ENCODE assay signal across 8 cellular contexts in genomic region chr22:46116491-46116958, GRCh38. TPM values are rescaled to one million over a fixed set of nuclear protein-coding genes. Genes with fewer than 3 reads are reported as not detected.
DNase-seq lines count a peak whose midpoint lies in the region; ATAC-seq lines count a peak whose summit lies in the region.

No MANE protein-coding gene starts in this region.

- peaks cover 79% of the 10 kb centered on the region for H3F3A ChIP-seq in GM23248 (ENCODE audit: insufficient read depth)

- H3K4me2 ChIP-seq in BLaER1 treated with 17β-estradiol and CSF1 and Interleukin-3, amounts not matched to agents 10 nM and 100 nM: peak overlapping the region; percentile 58 to 82 (median 72)
- no peak overlapping the region for H3K4me2 ChIP-seq in GM23248 (ENCODE audit: unreplicated experiment)

- H3K27ac Mint-ChIP-seq in activated CD4-positive, alpha-beta T cell treated with anti-CD3 and anti-CD28 coated beads, Interleukin-2, amount 10 ng/mL, durations not matched to agents 7 days and 5 days: no peak overlapping the region

- WGBS in GM23248 (ENCODE audit: low coverage in 1 of 2, low lambda C conversion rate in 2 of 2, missing lambda C conversion rate in 2 of 2), 2 experiments: 10 to 29% methylated on average over 9 to 20 of the region's 28 CpGs

- peaks cover 0 to 12% (median 0%) of the 10 kb centered on the region in 11 experiments; a peak in 3 of 22 replicates for H3K36me3 ChIP-seq in BLaER1 treated with 17β-estradiol and CSF1 and Interleukin-3, amounts not matched to agents 10 nM and 100 nM
- H3K36me3 ChIP-seq in GM23248 (ENCODE audit: low read depth): peaks cover 4% of the 10 kb centered on the region; the same call in 1 of the 2 replicates

- H3K27me3 Mint-ChIP-seq in activated CD4-positive, alpha-beta T cell treated with anti-CD3 and anti-CD28 coated beads, Interleukin-2, amount 10 ng/mL, durations not matched to agents 7 days and 5 days: no peaks in the 10 kb centered on the region

- no peak overlapping the region; a peak in 1 of 20 replicates for H3K4me3 ChIP-seq in BLaER1 treated with 17β-estradiol and CSF1 and Interleukin-3, amounts not matched to agents 10 nM and 100 nM
- no peak overlapping the region for H3K4me3 ChIP-seq in GM23248

- no peaks in the 10 kb centered on the region for H3K9me2 ChIP-seq in GM23248 (ENCODE audit: insufficient read depth)

- peak overlapping the region; percentile 22 to 59 (median 46); a peak in 17 of 22 replicates for H3K9ac ChIP-seq in BLaER1 treated with 17β-estradiol and CSF1 and Interleukin-3, amounts not matched to agents 10 nM and 100 nM
- peak overlapping the region; percentile 48 for H3K9ac ChIP-seq in GM23248

- H3K9me3 ChIP-seq in BLaER1 treated with 17β-estradiol and CSF1 and Interleukin-3, amounts not matched to agents 10 nM and 100 nM (replicated peaks in 1 of 11): no peaks in the 10 kb centered on the region
- H3K9me3 ChIP-seq in GM23248 (ENCODE audit: low read depth): no peaks in the 10 kb centered on the region

- H3K4me3 Mint-ChIP-seq in activated CD4-positive, alpha-beta T cell treated with anti-CD3 and anti-CD28 coated beads, Interleukin-2, amount 10 ng/mL, durations not matched to agents 7 days and 5 days: no peak overlapping the region

- 0 out of 2 replicates have a peak, but pooled peaks cover 11% of the 10 kb centered on the region for H3K79me2 ChIP-seq in GM23248 (ENCODE audit: insufficient read depth)

- no peaks in the 10 kb centered on the region for H3K9me3 Mint-ChIP-seq in activated CD4-positive, alpha-beta T cell treated with anti-CD3 and anti-CD28 coated beads, Interleukin-2, amount 10 ng/mL, durations not matched to agents 7 days and 5 days

- H2AFZ ChIP-seq in GM23248: no peak overlapping the region

- H3K4me1 Mint-ChIP-seq in activated CD4-positive, alpha-beta T cell treated with anti-CD3 and anti-CD28 coated beads, Interleukin-2, amount 10 ng/mL, durations not matched to agents 7 days and 5 days: peaks cover 4% of the 10 kb centered on the region

- peak overlapping the region in 5 of 11 experiments; percentile 12 to 50 (median 38); a peak in 7 of 22 replicates for H3K27ac ChIP-seq in BLaER1 treated with 17β-estradiol and CSF1 and Interleukin-3, amounts not matched to agents 10 nM and 100 nM
- H3K27ac ChIP-seq in GM23248: peak overlapping the region; percentile 82
- peak overlapping the region; percentile 75 for H3K27ac ChIP-seq in cingulate gyrus (ENCODE audit: low read depth, low read length)

- CTCF ChIA-PET in activated CD4-positive, alpha-beta T cell treated with anti-CD3 and anti-CD28 coated beads, Interleukin-2, amount 10 ng/mL, durations not matched to agents 7 days and 5 days (lab: Charles Lee): interaction anchor here (0.6 to 7.5 kb wide), 23 partner anchors 9 to 218 kb away, joined by 3 to 70 read pairs (median 3); no protein-coding TSS in a partner anchor

- H3K27me3 ChIP-seq in BLaER1 treated with 17β-estradiol and CSF1 and Interleukin-3, amounts not matched to agents 10 nM and 100 nM: peaks cover 0 to 7% (median 0%) of the 10 kb centered on the region in 11 experiments; a peak in 1 of 22 replicates
- no peaks in the 10 kb centered on the region for H3K27me3 ChIP-seq in GM23248 (replicated peaks; ENCODE audit: insufficient read depth)

- DNase-seq in GM23248: peak; percentile 92
- peak; percentile 82 for DNase-seq in NCI-H460 (ENCODE audit: extremely low read depth, low read depth)
- DNase-seq in activated CD4-positive, alpha-beta T cell treated with anti-CD3 and anti-CD28 coated beads, Interleukin-2, amount 10 ng/mL, durations not matched to agents 7 days and 5 days: peak; percentile 89
- peak; percentile 94 for DNase-seq in left lobe of liver (ENCODE audit: low spot score)
- peak; percentile 88 to 89 for DNase-seq in stimulated activated CD4-positive, alpha-beta T cell treated with anti-CD3 and anti-CD28 coated beads, Interleukin-2, amount 100 ng/mL, for 24 hours

- in situ Hi-C loops in GM23248 (cut with MboI): no loop called here

- no peaks in the 10 kb centered on the region for H3K36me3 Mint-ChIP-seq in activated CD4-positive, alpha-beta T cell treated with anti-CD3 and anti-CD28 coated beads, Interleukin-2, amount 10 ng/mL, durations not matched to agents 7 days and 5 days (ENCODE audit: low read depth)

- POLR2A ChIA-PET in activated CD4-positive, alpha-beta T cell treated with anti-CD3 and anti-CD28 coated beads, Interleukin-2, amount 10 ng/mL, durations not matched to agents 7 days and 5 days (lab: Charles Lee): no interaction called here

- peaks cover 39 to 73% (median 59%) of the 10 kb centered on the region in 10 experiments for H3K4me1 ChIP-seq in BLaER1 treated with 17β-estradiol and CSF1 and Interleukin-3, amounts not matched to agents 10 nM and 100 nM
- H3K4me1 ChIP-seq in GM23248 (ENCODE audit: insufficient read depth): peaks cover 18% of the 10 kb centered on the region

- peaks cover 0 to 34% (median 0%) of the 10 kb centered on the region in 11 experiments; a peak in 3 of 22 replicates for H4K20me1 ChIP-seq in BLaER1 treated with 17β-estradiol and CSF1 and Interleukin-3, amounts not matched to agents 10 nM and 100 nM
- no peaks in the 10 kb centered on the region for H4K20me1 ChIP-seq in GM23248 (ENCODE audit: insufficient read depth)

- ATAC-seq in left lobe of liver: peak; percentile 84
- no peak for ATAC-seq in HG02884 (IDR thresholded peaks at IDR 0.05; ENCODE audit: unreplicated experiment)

RNA-seq across cellular contexts. Expression of gene PPARA, which starts 33.8 kb away (rescaled TPM):
- 10.9 and 14.4 TPM in 2 replicates for total RNA-seq in GM23248 (2014; rRNA removed; shearing (Covaris generic))
- 8.4 and 8.7 TPM in 2 replicates for polyA plus RNA-seq in GM23248 (2016; fragmentation: Nextera tagmentation; extraction: Ambion mirVana)
- 3.4 and 3.6 TPM in 2 replicates for total RNA-seq in NCI-H460 (2014; rRNA removed; shearing (Covaris generic))
- polyA plus RNA-seq in NCI-H460 (2014; cell fraction: nucleus; rRNA removed): 1.4 and 1.8 TPM in 2 replicates
- total RNA-seq in activated CD4-positive, alpha-beta T cell treated with anti-CD3 and anti-CD28 coated beads, Interleukin-2, amount 10 ng/mL, durations not matched to agents 7 days and 5 days: 1 to 10 TPM; 9.5 to 9.7 TPM
- total RNA-seq in left lobe of liver: 122 TPM
